34 cellular contexts compared by ENCODE assay signal in genomic region chr16:22633794-22634193, GRCh38.
"Had no signal": no experiment of that assay in that cellular context is flagged by ENCODE, and none has a peak within 500 bp of the region (broad histone marks: within the 10 kb centered on the region; RNA-seq: fewer than 3 reads in every experiment).

No MANE protein-coding gene starts in this region.

- H3K36me3 Mint-ChIP-seq: activated CD4-positive, alpha-beta memory T cell treated with anti-CD3 and anti-CD28 coated beads for 36 hours; mesothelial cell of epicardium; stimulated activated memory B cell treated with anti-CD40 and anti-IgM and Interleukin-4, amounts not matched to agents 10 μg/mL and 1 μg/mL and 100 μg/mL, for 72 hours had no signal

- H3K4me3 ChIP-seq: heart right ventricle, ovary, sigmoid colon, thyroid gland, upper lobe of left lung, vagina had no signal

- DNase-seq: activated CD4-positive, alpha-beta memory T cell treated with anti-CD3 and anti-CD28 coated beads for 36 hours; activated CD4-positive, alpha-beta T cell treated with anti-CD3 and anti-CD28 coated beads, Interleukin-2, amount 10 ng/mL, durations not matched to agents 24 days and 14 days; activated CD4-positive, CD25-positive, alpha-beta regulatory T cell treated with anti-CD3 and anti-CD28 coated beads, Interleukin-2, amount 50 U/mL, for 72 hours; activated gamma-delta T cell treated with Interleukin-2 at 50 U/mL for 16 hours; activated naive CD4-positive, alpha-beta T cell treated with anti-CD3 and anti-CD28 coated beads, Interleukin-2, amount 50 U/mL, for 16 hours; activated T-cell treated with anti-CD3 and anti-CD28 coated beads, Interleukin-2, amount 50 U/mL, for 4 hours; caudate nucleus; cortex of kidney; effector memory CD8-positive, alpha-beta T cell; foreskin fibroblast; heart right ventricle; left colon; mammary epithelial cell; naive B cell; nephron progenitor cell; ovary; retina; sigmoid colon; small intestine; stimulated activated CD4-positive, alpha-beta T cell treated with anti-CD3 and anti-CD28 coated beads, Interleukin-4, amount 100 ng/mL, for 4 hours; stimulated activated CD8-positive, alpha-beta memory T cell treated with anti-CD3 and anti-CD28 coated beads, Interleukin-4, amount 100 ng/mL, for 48 hours; stimulated activated naive CD8-positive, alpha-beta T cell treated with anti-CD3 and anti-CD28 coated beads, Interleukin-15, amount 100 ng/mL, for 72 hours; substantia nigra; T1000; thyroid gland; upper lobe of left lung; WERI-Rb-1 had no signal

- H3K9me3 ChIP-seq: neutrophil, ovary, thyroid gland, vagina had no signal

- H3K4me1 Mint-ChIP-seq: activated CD4-positive, alpha-beta T cell treated with anti-CD3 and anti-CD28 coated beads, Interleukin-2, amount 10 ng/mL, durations not matched to agents 24 days and 14 days; activated T-helper 17 cell treated with anti-CD3 and anti-CD28 coated beads, Interleukin-2, amount 50 U/mL, for 72 hours; mesothelial cell of epicardium; naive B cell; nephron progenitor cell; stimulated activated memory B cell treated with anti-CD40 and anti-IgM and Interleukin-4, amounts not matched to agents 10 μg/mL and 1 μg/mL and 100 μg/mL, for 72 hours; stimulated activated naive CD8-positive, alpha-beta T cell treated with anti-CD3 and anti-CD28 coated beads, Interleukin-15, amount 100 ng/mL, for 72 hours had no signal

- H3K4me1 ChIP-seq: heart right ventricle, sigmoid colon, thyroid gland, upper lobe of left lung, vagina had no signal

- H3K4me3 Mint-ChIP-seq: activated CD4-positive, alpha-beta memory T cell treated with anti-CD3 and anti-CD28 coated beads for 36 hours; activated CD4-positive, alpha-beta T cell treated with anti-CD3 and anti-CD28 coated beads, Interleukin-2, amount 10 ng/mL, durations not matched to agents 24 days and 14 days; activated T-cell treated with anti-CD3 and anti-CD28 coated beads, Interleukin-2, amount 50 U/mL, for 4 hours; activated T-helper 17 cell treated with anti-CD3 and anti-CD28 coated beads, Interleukin-2, amount 50 U/mL, for 72 hours; effector memory CD8-positive, alpha-beta T cell; mesothelial cell of epicardium; naive B cell; nephron progenitor cell; stimulated activated memory B cell treated with anti-CD40 and anti-IgM and Interleukin-4, amounts not matched to agents 10 μg/mL and 1 μg/mL and 100 μg/mL, for 72 hours; stimulated activated naive CD8-positive, alpha-beta T cell treated with anti-CD3 and anti-CD28 coated beads, Interleukin-15, amount 100 ng/mL, for 72 hours; T-helper 1 cell treated with Interleukin-12 subunit alpha and Interleukin-12 subunit beta and Interleukin-4 antibody, amounts not matched to agents 30 μg/mL and 1 μg/mL, for 36 hours had no signal

- H3K36me3 ChIP-seq: heart right ventricle, neutrophil, ovary, sigmoid colon, thyroid gland, upper lobe of left lung, vagina, WERI-Rb-1 had no signal

- H3K9me3 Mint-ChIP-seq: activated CD4-positive, alpha-beta memory T cell treated with anti-CD3 and anti-CD28 coated beads for 36 hours; activated CD4-positive, alpha-beta T cell treated with anti-CD3 and anti-CD28 coated beads, Interleukin-2, amount 10 ng/mL, durations not matched to agents 24 days and 14 days; activated T-cell treated with anti-CD3 and anti-CD28 coated beads, Interleukin-2, amount 50 U/mL, for 4 hours; activated T-helper 17 cell treated with anti-CD3 and anti-CD28 coated beads, Interleukin-2, amount 50 U/mL, for 72 hours; effector memory CD8-positive, alpha-beta T cell; mesothelial cell of epicardium; naive B cell; nephron progenitor cell; stimulated activated memory B cell treated with anti-CD40 and anti-IgM and Interleukin-4, amounts not matched to agents 10 μg/mL and 1 μg/mL and 100 μg/mL, for 72 hours; stimulated activated naive CD8-positive, alpha-beta T cell treated with anti-CD3 and anti-CD28 coated beads, Interleukin-15, amount 100 ng/mL, for 72 hours; T-helper 1 cell treated with Interleukin-12 subunit alpha and Interleukin-12 subunit beta and Interleukin-4 antibody, amounts not matched to agents 30 μg/mL and 1 μg/mL, for 36 hours had no signal

- H3K27ac ChIP-seq: heart right ventricle, neutrophil, ovary, sigmoid colon, thyroid gland, upper lobe of left lung, vagina, WERI-Rb-1 had no signal

- H3K27me3 Mint-ChIP-seq: activated CD4-positive, alpha-beta memory T cell treated with anti-CD3 and anti-CD28 coated beads for 36 hours; stimulated activated memory B cell treated with anti-CD40 and anti-IgM and Interleukin-4, amounts not matched to agents 10 μg/mL and 1 μg/mL and 100 μg/mL, for 72 hours had no signal

- ATAC-seq: activated T-cell treated with anti-CD3 and anti-CD28 coated beads, Interleukin-2, amount 50 U/mL, for 4 hours; activated T-helper 17 cell treated with anti-CD3 and anti-CD28 coated beads, Interleukin-2, amount 50 U/mL, for 72 hours; effector memory CD8-positive, alpha-beta T cell; left colon; stimulated activated memory B cell treated with anti-CD40 and anti-IgM and Interleukin-4, amounts not matched to agents 10 μg/mL and 1 μg/mL and 100 μg/mL, for 72 hours; stimulated activated naive CD8-positive, alpha-beta T cell treated with anti-CD3 and anti-CD28 coated beads, Interleukin-15, amount 100 ng/mL, for 72 hours had no signal

- H3K27me3 ChIP-seq: ovary, thyroid gland, upper lobe of left lung, vagina had no signal

- H3K27ac Mint-ChIP-seq: activated CD4-positive, alpha-beta memory T cell treated with anti-CD3 and anti-CD28 coated beads for 36 hours; activated CD4-positive, alpha-beta T cell treated with anti-CD3 and anti-CD28 coated beads, Interleukin-2, amount 10 ng/mL, durations not matched to agents 24 days and 14 days; activated T-helper 17 cell treated with anti-CD3 and anti-CD28 coated beads, Interleukin-2, amount 50 U/mL, for 72 hours; effector memory CD8-positive, alpha-beta T cell; mesothelial cell of epicardium; naive B cell; nephron progenitor cell; progenitor cell of endocrine pancreas; stimulated activated memory B cell treated with anti-CD40 and anti-IgM and Interleukin-4, amounts not matched to agents 10 μg/mL and 1 μg/mL and 100 μg/mL, for 72 hours; stimulated activated naive CD8-positive, alpha-beta T cell treated with anti-CD3 and anti-CD28 coated beads, Interleukin-15, amount 100 ng/mL, for 72 hours; T-helper 1 cell treated with Interleukin-12 subunit alpha and Interleukin-12 subunit beta and Interleukin-4 antibody, amounts not matched to agents 30 μg/mL and 1 μg/mL, for 36 hours had no signal
